Comparison of ENCODE assay signal across 1 cellular context in genomic region chr17:57986841-57987581, GRCh38.
TF ChIP-seq lines count a peak whose summit lies in the region.

No MANE protein-coding gene starts in this region.

TF ChIP-seq in GM23338, 12 proteins besides CTCF, POLR2A, EP300 and RAD21 (continued from another document):
- no peak for TF ChIP-seq ZNF462 (CRISPR knock-in tag; IDR thresholded peaks at IDR 0.05)
- TF ChIP-seq CREB1 (CRISPR knock-in tag; IDR thresholded peaks at IDR 0.05; ENCODE audit: low read depth) = no peak
- no peak for TF ChIP-seq ZNF331 (CRISPR knock-in tag; IDR thresholded peaks at IDR 0.05; ENCODE audit: low read depth)
